Comparison of ENCODE assay signal across 9 cellular contexts in the genomic region with DNA sequence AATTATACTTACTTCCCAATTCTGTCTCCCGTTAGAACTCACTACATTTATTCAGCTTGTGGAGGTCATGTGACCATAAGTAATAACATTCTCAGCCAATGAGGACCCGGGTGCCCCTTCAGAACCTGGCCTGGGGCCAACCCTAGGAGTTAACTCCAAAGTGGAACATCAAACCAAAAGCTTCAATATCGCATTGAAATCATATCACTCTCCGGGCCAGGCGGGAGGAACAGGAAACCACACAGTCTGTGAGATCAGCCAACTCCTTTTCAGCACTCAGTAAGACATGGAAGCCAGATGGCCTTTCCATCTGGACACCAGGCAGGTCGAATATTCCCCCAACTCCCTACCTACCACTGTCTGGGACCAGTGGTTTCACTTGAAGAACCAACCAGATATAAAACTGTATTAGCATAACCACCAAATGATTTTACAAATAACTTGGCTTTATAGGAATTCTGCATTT. TPM values are rescaled to one million over a fixed set of nuclear protein-coding genes. Genes with fewer than 3 reads are reported as not detected.
DNase-seq lines count a peak whose midpoint lies in the region; ATAC-seq and TF ChIP-seq lines count a peak whose summit lies in the region.
"Had no signal": no experiment of that assay in that cellular context is flagged by ENCODE, and none has a peak within 500 bp of the region (broad histone marks: within the 10 kb centered on the region; RNA-seq: fewer than 3 reads in every experiment).

No MANE protein-coding gene starts in this region.

- no peak for TF ChIP-seq CTCF in HFFc6 (IDR thresholded peaks at IDR 0.05)

- H3K27me3 Mint-ChIP-seq in HFFc6 (ENCODE audit: insufficient read depth) (peaks cover 11% of the 10 kb centered on the region), T-helper 17 cell (no peaks in the 10 kb centered on the region)
- H3K27me3 Mint-ChIP-seq in stimulated activated naive B cell treated with anti-CD40 and anti-IgM and Interleukin-4, amounts not matched to agents 10 μg/mL and 1 μg/mL and 100 μg/mL, for 72 hours = no peaks in the 10 kb centered on the region

- no peaks in the 10 kb centered on the region for H3K9me3 Mint-ChIP-seq in HFFc6
- no peaks in the 10 kb centered on the region for H3K9me3 Mint-ChIP-seq in stimulated activated naive B cell treated with anti-CD40 and anti-IgM and Interleukin-4, amounts not matched to agents 10 μg/mL and 1 μg/mL and 100 μg/mL, for 72 hours

- peak overlapping the region; percentile 87 for H3K27ac Mint-ChIP-seq in HFFc6
- peak overlapping the region; percentile 82 for H3K27ac Mint-ChIP-seq in T-helper 17 cell
- H3K27ac Mint-ChIP-seq in stimulated activated naive B cell treated with anti-CD40 and anti-IgM and Interleukin-4, amounts not matched to agents 10 μg/mL and 1 μg/mL and 100 μg/mL, for 72 hours = peak overlapping the region; percentile 2

- no peaks in the 10 kb centered on the region for H3K9me3 ChIP-seq in T-helper 17 cell (ENCODE audit: control insufficient read depth, low read length, poor library complexity, severe bottlenecking)

- H3K4me3 Mint-ChIP-seq in HFFc6 (peak overlapping the region; percentile 73), T-helper 17 cell (peak overlapping the region; percentile 63)
- H3K4me3 Mint-ChIP-seq in stimulated activated naive B cell treated with anti-CD40 and anti-IgM and Interleukin-4, amounts not matched to agents 10 μg/mL and 1 μg/mL and 100 μg/mL, for 72 hours = peak overlapping the region; percentile 27 to 38

- ATAC-seq in T-helper 17 cell (peak; percentile 14), GM21786 (IDR thresholded peaks at IDR 0.05; ENCODE audit: unreplicated experiment) (no peak), HG03159 (IDR thresholded peaks at IDR 0.05; ENCODE audit: unreplicated experiment) (no peak)
- no peak for ATAC-seq in stimulated activated naive B cell treated with anti-CD40 and anti-IgM and Interleukin-4, amounts not matched to agents 10 μg/mL and 1 μg/mL and 100 μg/mL, for 72 hours (replicated peaks)

- peaks cover 45% of the 10 kb centered on the region for H3K4me1 Mint-ChIP-seq in HFFc6 (ENCODE audit: low read depth)
- peaks cover 50% of the 10 kb centered on the region for H3K4me1 Mint-ChIP-seq in T-helper 17 cell
- H3K4me1 Mint-ChIP-seq in stimulated activated naive B cell treated with anti-CD40 and anti-IgM and Interleukin-4, amounts not matched to agents 10 μg/mL and 1 μg/mL and 100 μg/mL, for 72 hours = peaks cover 38 to 82% of the 10 kb centered on the region in 2 donors

- H3K36me3 Mint-ChIP-seq in HFFc6 (ENCODE audit: low read depth) (peaks cover 45% of the 10 kb centered on the region), T-helper 17 cell (ENCODE audit: low read depth) (peaks cover 5% of the 10 kb centered on the region)
- H3K36me3 Mint-ChIP-seq in stimulated activated naive B cell treated with anti-CD40 and anti-IgM and Interleukin-4, amounts not matched to agents 10 μg/mL and 1 μg/mL and 100 μg/mL, for 72 hours = peaks cover 23 to 42% of the 10 kb centered on the region in 2 donors

- no peak for DNase-seq in HFFc6
- DNase-seq in T-helper 17 cell = no peak
- DNase-seq in glomerular endothelial cell (ENCODE audit: extremely low read depth, low read depth, low spot score) = peak; percentile 69
- DNase-seq in stimulated activated naive B cell treated with anti-CD40 and anti-IgM and Interleukin-4, amounts not matched to agents 10 μg/mL and 1 μg/mL and 100 μg/mL, for 72 hours = no peak
- DNase-seq in NCI-H1930 (lab: John Stamatoyannopoulos, UW) = no peak
- no peak for DNase-seq in germinal center (ENCODE audit: low spot score)
- DNase-seq: cortex of kidney had no signal

RNA-seq across cellular contexts. Expression of a gene that starts 5.5 kb away (rescaled TPM):
- total RNA-seq in HFFc6 (2021; fragmentation: NEBNext Ultra II Directional; extraction: Animal tissue kit (Norgen Biotek cat#: 25700)) = 100 to 1,000 TPM; 112 to 139 (median 123) TPM
- total RNA-seq in T-helper 17 cell (10 to 100 TPM; 32.9 to 33.6 TPM), glomerular endothelial cell (36.0 and 56.1 TPM in 2 replicates)

Comparison
In these comparisons a context has a peak if more than half of its experiments do, and no peak if none do; other contexts are left out.
1. H3K27ac Mint-ChIP-seq: peak in every context shown above with its lines; median percentile 87 in HFFc6; 82 in T-helper 17 cell; 2 in stimulated activated naive B cell treated with anti-CD40 and anti-IgM and Interleukin-4, amounts not matched to agents 10 μg/mL and 1 μg/mL and 100 μg/mL, for 72 hours.